In the genomic region with DNA sequence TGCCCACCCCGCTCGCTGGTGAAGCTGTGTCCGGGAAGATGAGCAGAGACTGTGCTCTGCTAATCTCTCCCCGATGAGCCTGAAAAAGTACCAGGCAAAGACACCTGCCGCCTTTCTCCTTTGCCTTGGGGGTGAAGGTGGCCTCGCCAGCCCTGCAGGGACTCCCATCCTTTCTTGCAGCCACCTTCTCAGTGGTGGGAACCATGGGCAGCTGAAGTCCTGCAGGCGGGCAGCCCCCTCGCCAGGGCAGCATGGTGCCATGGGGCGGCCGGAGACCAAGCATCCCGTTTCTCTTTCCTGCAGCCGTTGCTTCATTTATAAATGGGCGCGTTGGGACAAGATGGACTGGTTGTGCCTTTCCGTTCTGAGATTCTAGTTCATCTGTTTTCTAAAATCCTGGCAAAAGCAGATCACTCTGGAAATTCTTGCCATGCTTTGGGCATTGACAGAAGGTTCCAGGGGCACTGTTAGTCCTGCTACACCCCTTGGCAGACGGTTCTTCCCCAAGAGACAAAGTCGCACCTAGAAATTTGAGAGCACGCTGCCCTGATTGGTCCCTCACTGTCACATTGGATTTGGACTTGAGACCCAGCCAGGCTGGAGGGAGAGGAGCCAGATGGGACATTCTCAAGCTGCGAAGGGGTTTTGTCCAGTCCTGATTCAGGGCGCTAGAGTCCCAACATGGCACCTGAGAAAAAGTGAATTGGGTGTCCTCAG, we compare ENCODE assay signal across 22 cellular contexts. TPM values are rescaled to one million over a fixed set of nuclear protein-coding genes. Genes with fewer than 3 reads are reported as not detected.
DNase-seq lines count a peak whose midpoint lies in the region; ATAC-seq and TF ChIP-seq lines count a peak whose summit lies in the region.
"Had no signal": no experiment of that assay in that cellular context is flagged by ENCODE, and none has a peak within 500 bp of the region (broad histone marks: within the 10 kb centered on the region; RNA-seq: fewer than 3 reads in every experiment).

No MANE protein-coding gene starts in this region.

- H3K4me1 ChIP-seq in left ventricle myocardium inferior (peaks cover 91% of the 10 kb centered on the region), neural progenitor cell (peaks cover 6% of the 10 kb centered on the region)

- H3K4me2 ChIP-seq in neural progenitor cell: peak overlapping the region; percentile 35

- no peak overlapping the region for H3K9ac ChIP-seq in neural progenitor cell
- H3K9ac ChIP-seq: GM23248 had no signal

- no peaks in the 10 kb centered on the region for H3F3A ChIP-seq in neural progenitor cell (ENCODE audit: low read depth)

- TF ChIP-seq CTCF in left ventricle myocardium inferior (IDR thresholded peaks at IDR 0.05; ENCODE audit: borderline replicate concordance) (no peak), neural progenitor cell (IDR thresholded peaks at IDR 0.05) (no peak), GM20000 (IDR thresholded peaks at IDR 0.05; ENCODE audit: extremely low read depth, missing control alignments) (no peak)

- H3K27me3 Mint-ChIP-seq in neural progenitor cell (ENCODE audit: insufficient read depth, low read depth): no peaks in the 10 kb centered on the region

- H2AFZ ChIP-seq in neural progenitor cell (replicated peaks): no peak overlapping the region
- H2AFZ ChIP-seq: GM23248 had no signal

- intact Hi-C loops in left ventricle myocardium inferior (cut with micrococcal nuclease) (no loop called here), left cardiac atrium (cut with DNase I) (no loop called here)

- H3K4me1 Mint-ChIP-seq in neural progenitor cell: peaks cover 13% of the 10 kb centered on the region
- H3K4me1 Mint-ChIP-seq: IgD-negative memory B cell had no signal

- peaks cover 15% of the 10 kb centered on the region for H3K36me3 Mint-ChIP-seq in neural progenitor cell
- H3K36me3 Mint-ChIP-seq: CD8-positive, alpha-beta T cell; IgD-negative memory B cell had no signal

- no peaks in the 10 kb centered on the region for H3K27me3 ChIP-seq in left ventricle myocardium inferior (ENCODE audit: low read depth)
- H3K27me3 ChIP-seq in neural progenitor cell: no peaks in the 10 kb centered on the region

- ATAC-seq in left cardiac atrium (no peak), HG03039 (IDR thresholded peaks at IDR 0.05; ENCODE audit: unreplicated experiment) (no peak), HG02938 (IDR thresholded peaks at IDR 0.05; ENCODE audit: unreplicated experiment) (no peak)
- ATAC-seq: CD8-positive, alpha-beta T cell; PC-3 had no signal

- H3K9me3 ChIP-seq in left ventricle myocardium inferior (replicated peaks) (no peaks in the 10 kb centered on the region), neural progenitor cell (ENCODE audit: low read depth) (no peaks in the 10 kb centered on the region)

- H3K4me3 Mint-ChIP-seq in neural progenitor cell: no peak overlapping the region
- H3K4me3 Mint-ChIP-seq: CD8-positive, alpha-beta T cell; H9; IgD-negative memory B cell had no signal

- peaks cover 54% of the 10 kb centered on the region for H4K20me1 ChIP-seq in neural progenitor cell (ENCODE audit: low read depth)

- H3K79me2 ChIP-seq in neural progenitor cell (ENCODE audit: low read depth): peaks cover 65% of the 10 kb centered on the region

- peak overlapping the region; percentile 50 for H3K27ac ChIP-seq in left ventricle myocardium inferior (replicated peaks)
- peak overlapping the region; percentile 80 for H3K27ac ChIP-seq in neural progenitor cell
- H3K27ac ChIP-seq: C4-2B, GM23248 had no signal

- no peak for DNase-seq in left ventricle myocardium inferior
- DNase-seq in left cardiac atrium: no peak
- DNase-seq in cerebellum (ENCODE audit: low spot score): peak; percentile 81
- DNase-seq in neural progenitor cell (ENCODE audit: low spot score): no peak
- no peak for DNase-seq in GM20000 (ENCODE audit: low spot score)
- DNase-seq: CD8-positive, alpha-beta T cell; GM23248; H9; NCI-H1092; NCI-H1436; NCI-H187; NCI-H2081 treated with DMSO at 0.1 percent for 48 hours; NCI-H526; NCI-H82; NK-92 treated with Interleukin-12 subunit alpha and Interleukin-12 subunit beta, amount 100 ng/mL, for 24 hours; PC-3; SHP77; T-helper 1 cell had no signal

- no peaks in the 10 kb centered on the region for H3K9me3 Mint-ChIP-seq in neural progenitor cell
- H3K9me3 Mint-ChIP-seq: CD8-positive, alpha-beta T cell; H9; IgD-negative memory B cell had no signal

- H3K4me3 ChIP-seq in left ventricle myocardium inferior: no peak overlapping the region
- H3K4me3 ChIP-seq in neural progenitor cell: no peak overlapping the region
- H3K4me3 ChIP-seq: GM23248 had no signal

- H3K27ac Mint-ChIP-seq in neural progenitor cell: no peak overlapping the region
- H3K27ac Mint-ChIP-seq: CD8-positive, alpha-beta T cell; IgD-negative memory B cell had no signal

- H3K36me3 ChIP-seq in left ventricle myocardium inferior: peaks cover 58% of the 10 kb centered on the region
- no peaks in the 10 kb centered on the region for H3K36me3 ChIP-seq in neural progenitor cell

RNA-seq across cellular contexts. Expression of a gene that starts 7.5 kb away (rescaled TPM):
- total RNA-seq in left ventricle myocardium inferior: 144 TPM
- total RNA-seq in left cardiac atrium: 100 to 1,000 TPM in 1 of 2 donors, 10 to 100 TPM in 1; 71.7 to 112 TPM
- 119 TPM for total RNA-seq in cerebellum
- total RNA-seq in neural progenitor cell (ENCODE audit: low replicate concordance): 200 and 239 TPM in 2 replicates
